1 cellular context compared by ENCODE assay signal in genomic region chr11:13053255-13053917, GRCh38.
A peak's percentile ranks its signal among the peaks of the same experiment; 100 is the strongest.
TF ChIP-seq lines count a peak whose summit lies in the region.

No MANE protein-coding gene starts in this region.

TF ChIP-seq in IMR-90, 13 proteins besides CTCF, POLR2A, EP300 and RAD21 (continued from another document):
- TF ChIP-seq BHLHE40 (IDR thresholded peaks at IDR 0.05; ENCODE audit: low read depth, low read length): peak; percentile 15; the same call in 1 of the 2 replicates
- TF ChIP-seq RFX5 (IDR thresholded peaks at IDR 0.05; ENCODE audit: low read depth, low read length): no peak
TF ChIP-seq in IMR-90: peak in this region for 2.
